Comparison of ENCODE assay signal across 14 cellular contexts in genomic region chr12:11991604-11992003, GRCh38.
"Had no signal": no experiment of that assay in that cellular context is flagged by ENCODE, and none has a peak within 500 bp of the region (broad histone marks: within the 10 kb centered on the region; RNA-seq: fewer than 3 reads in every experiment).

No MANE protein-coding gene starts in this region.

- H3K9ac ChIP-seq: parathyroid adenoma had no signal

- H3K27ac ChIP-seq: ascending aorta, coronary artery, gastroesophageal sphincter, hepatocyte, parathyroid adenoma, thyroid gland had no signal

- H3K4me3 ChIP-seq: ascending aorta, coronary artery, gastroesophageal sphincter, hepatocyte, thyroid gland had no signal

- H3K36me3 ChIP-seq: ascending aorta, gastroesophageal sphincter, thyroid gland had no signal

- H3K4me2 ChIP-seq: hepatocyte had no signal

- H3K4me1 ChIP-seq: ascending aorta, gastroesophageal sphincter, parathyroid adenoma, thyroid gland had no signal

- H3K9me3 ChIP-seq: ascending aorta, gastroesophageal sphincter, thyroid gland had no signal

- DNase-seq: activated gamma-delta T cell; activated naive CD8-positive, alpha-beta T cell treated with anti-CD3 and anti-CD28 coated beads, Interleukin-2, amount 10 ng/mL, durations not matched to agents 7 days and 5 days; activated T-cell treated with anti-CD3 and anti-CD28 coated beads, Interleukin-2, amount 50 U/mL, for 4 hours; caudate nucleus; effector CD4-positive, alpha-beta T cell; kidney glomerular epithelial cell; retina; T-helper 2 cell; thyroid gland had no signal

- H2AFZ ChIP-seq: hepatocyte, parathyroid adenoma had no signal

- H3K27me3 ChIP-seq: ascending aorta, gastroesophageal sphincter, hepatocyte, thyroid gland had no signal

- H3K79me2 ChIP-seq: hepatocyte, parathyroid adenoma had no signal

- ATAC-seq: activated T-cell treated with anti-CD3 and anti-CD28 coated beads, Interleukin-2, amount 50 U/mL, for 4 hours; gastroesophageal sphincter had no signal
